Comparison of ENCODE assay signal across 9 cellular contexts in genomic region chr14:50828738-50829471, GRCh38. TPM values are rescaled to one million over a fixed set of nuclear protein-coding genes. Genes with fewer than 3 reads are reported as not detected.
A peak's percentile ranks its signal among the peaks of the same experiment; 100 is the strongest.
DNase-seq lines count a peak whose midpoint lies in the region; ATAC-seq, FAIRE-seq and TF ChIP-seq lines count a peak whose summit lies in the region.
"Had no signal": no experiment of that assay in that cellular context is flagged by ENCODE, and none has a peak within 500 bp of the region (broad histone marks: within the 10 kb centered on the region; RNA-seq: fewer than 3 reads in every experiment).

No MANE protein-coding gene starts in this region.

- no peak for TF ChIP-seq EP300 in A549 (IDR thresholded peaks at IDR 0.05)

- H3K27me3 ChIP-seq in lower lobe of right lung (ENCODE audit: low read depth): no peaks in the 10 kb centered on the region

- POLR2A ChIA-PET in A549 (lab: Yijun Ruan, JAX): interaction anchor here (2.2 kb wide), 1 partner anchor 32 kb away, joined by 6 read pairs; no protein-coding TSS in a partner anchor

- TF ChIP-seq CTCF in A549 (IDR thresholded peaks at IDR 0.05) (no peak), GM12872 (IDR thresholded peaks at IDR 0.05; ENCODE audit: insufficient read depth, low read depth, low read length) (0 out of 3 replicates have a peak, but pooled peaks have one; percentile 8), lower lobe of right lung (IDR thresholded peaks at IDR 0.05) (no peak)

- H3K27me3 Mint-ChIP-seq in activated T-helper 1 cell treated with anti-CD3 and anti-CD28 coated beads, Interleukin-12 subunit alpha, Interleukin-12 subunit beta, Interleukin-2, Interleukin-4 antibody, amounts not matched to agents 30 ng/mL and 10 ng/mL and 1 ng/mL, durations not matched to agents 14 hours and 24 hours and 36 hours (ENCODE audit: insufficient read depth): peaks cover 13% of the 10 kb centered on the region

- no peaks in the 10 kb centered on the region for H3K9me3 Mint-ChIP-seq in activated T-helper 1 cell treated with anti-CD3 and anti-CD28 coated beads, Interleukin-12 subunit alpha, Interleukin-12 subunit beta, Interleukin-2, Interleukin-4 antibody, amounts not matched to agents 30 ng/mL and 10 ng/mL and 1 ng/mL, durations not matched to agents 14 hours and 24 hours and 36 hours

- H3K4me3 ChIP-seq in A549: no peak overlapping the region
- H3K4me3 ChIP-seq in lower lobe of right lung: peak overlapping the region; percentile 75

- H3K4me3 Mint-ChIP-seq in activated T-helper 1 cell treated with anti-CD3 and anti-CD28 coated beads, Interleukin-12 subunit alpha, Interleukin-12 subunit beta, Interleukin-2, Interleukin-4 antibody, amounts not matched to agents 30 ng/mL and 10 ng/mL and 1 ng/mL, durations not matched to agents 14 hours and 24 hours and 36 hours: peak overlapping the region; percentile 91

- H3K9me3 ChIP-seq in A549: no peaks in the 10 kb centered on the region
- H3K9me3 ChIP-seq in lower lobe of right lung: no peaks in the 10 kb centered on the region

- H3K4me2 ChIP-seq in A549: peak overlapping the region; percentile 76

- ATAC-seq in A549 (no peak), lower lobe of right lung (no peak), GM19467 (IDR thresholded peaks at IDR 0.05; ENCODE audit: unreplicated experiment) (no peak)

- no peak for FAIRE-seq in A549 (lab: Jason Lieb, UNC)

- WGBS in A549 (ENCODE audit: missing lambda C conversion rate): 79% methylated on average over 10 of the region's 10 CpGs

- no peaks in the 10 kb centered on the region for H3K36me3 ChIP-seq in lower lobe of right lung

- peak overlapping the region; percentile 32 for H3K27ac Mint-ChIP-seq in activated T-helper 1 cell treated with anti-CD3 and anti-CD28 coated beads, Interleukin-12 subunit alpha, Interleukin-12 subunit beta, Interleukin-2, Interleukin-4 antibody, amounts not matched to agents 30 ng/mL and 10 ng/mL and 1 ng/mL, durations not matched to agents 14 hours and 24 hours and 36 hours

- no peak overlapping the region for H3K27ac ChIP-seq in A549
- H3K27ac ChIP-seq in lower lobe of right lung: no peak overlapping the region

- no peak for TF ChIP-seq POLR2A in A549 (IDR thresholded peaks at IDR 0.05; ENCODE audit: low read length)

- H3K4me1 Mint-ChIP-seq in activated T-helper 1 cell treated with anti-CD3 and anti-CD28 coated beads, Interleukin-12 subunit alpha, Interleukin-12 subunit beta, Interleukin-2, Interleukin-4 antibody, amounts not matched to agents 30 ng/mL and 10 ng/mL and 1 ng/mL, durations not matched to agents 14 hours and 24 hours and 36 hours (ENCODE audit: low read depth): peaks cover 74% of the 10 kb centered on the region

- no peak for TF ChIP-seq RAD21 in A549 (conservative IDR thresholded peaks at IDR 0.05 in 1 of 2, IDR thresholded peaks at IDR 0.05 in 1 of 2)

- H3K36me3 Mint-ChIP-seq in activated T-helper 1 cell treated with anti-CD3 and anti-CD28 coated beads, Interleukin-12 subunit alpha, Interleukin-12 subunit beta, Interleukin-2, Interleukin-4 antibody, amounts not matched to agents 30 ng/mL and 10 ng/mL and 1 ng/mL, durations not matched to agents 14 hours and 24 hours and 36 hours (ENCODE audit: low read depth): peaks cover 33% of the 10 kb centered on the region

- peaks cover 16% of the 10 kb centered on the region; the same call in 2 of the 3 replicates for H3K4me1 ChIP-seq in A549
- peaks cover 28% of the 10 kb centered on the region for H3K4me1 ChIP-seq in lower lobe of right lung

- DNase-seq in A549 (ENCODE audit: low read depth in 1 of 2, low spot score in 1 of 2) (no peak), lower lobe of right lung (no peak), HCEC 1CT (no peak), LoVo (ENCODE audit: low spot score) (no peak)
- DNase-seq in activated T-helper 1 cell treated with anti-CD3 and anti-CD28 coated beads, Interleukin-12 subunit alpha, Interleukin-12 subunit beta, Interleukin-2, Interleukin-4 antibody, amounts not matched to agents 30 ng/mL and 10 ng/mL and 1 ng/mL, durations not matched to agents 14 hours and 24 hours and 36 hours (ENCODE audit: low spot score): no peak
- DNase-seq in stimulated activated CD8-positive, alpha-beta memory T cell treated with anti-CD3 and anti-CD28 coated beads, Interleukin-4, amount 100 ng/mL, for 48 hours: no peak

- intact Hi-C loops in activated T-helper 1 cell treated with anti-CD3 and anti-CD28 coated beads, Interleukin-12 subunit alpha, Interleukin-12 subunit beta, Interleukin-2, Interleukin-4 antibody, amounts not matched to agents 30 ng/mL and 10 ng/mL and 1 ng/mL, durations not matched to agents 14 hours and 24 hours and 36 hours (cut with micrococcal nuclease): loop anchor here (2.0 kb wide), 1 partner anchor 36 kb away; no protein-coding TSS in a partner anchor
- intact Hi-C loops in lower lobe of right lung (cut with DNase I): no loop called here

- CTCF ChIA-PET in A549 (lab: Yijun Ruan, JAX): interaction anchor here (0.8 to 7.9 kb wide), 8 partner anchors 11 to 518 kb away, joined by 3 to 57 read pairs (median 4); no protein-coding TSS in a partner anchor

TF ChIP-seq in A549, 52 proteins besides CTCF, POLR2A, EP300 and RAD21:
- TF ChIP-seq CHD4 (IDR thresholded peaks at IDR 0.05; ENCODE audit: borderline replicate concordance) (no peak), PBX3 (IDR thresholded peaks at IDR 0.05) (no peak), KDM1A (IDR thresholded peaks at IDR 0.05; ENCODE audit: low read depth) (no peak), KDM5A (IDR thresholded peaks at IDR 0.05) (no peak), RARB (CRISPR knock-in tag; IDR thresholded peaks at IDR 0.05) (no peak), ZC3H11A (IDR thresholded peaks at IDR 0.05) (no peak), ZNF302 (CRISPR knock-in tag; IDR thresholded peaks at IDR 0.05) (no peak), HOXB13 (CRISPR knock-in tag; IDR thresholded peaks at IDR 0.05; ENCODE audit: low read depth) (no peak), TP53 (CRISPR knock-in tag; IDR thresholded peaks at IDR 0.05) (no peak), RCOR1 (IDR thresholded peaks at IDR 0.05; ENCODE audit: low read depth, low read length) (no peak)

RNA-seq across cellular contexts. Expression of gene NIN, which starts 2.1 kb away (rescaled TPM):
- polyA plus RNA-seq in A549 (2011; rRNA removed) (19.5 and 20.5 TPM in 2 replicates), A549 (2017; fragmentation: RNase III; extraction: RNeasy Plus Mini Kit Qiagen cat#74134 plus additional on column Dnase treatment) (11.8 to 12.6 TPM (median 12.4 TPM) in 3 replicates)
- 4.2 and 4.9 TPM in 2 replicates for polyA plus RNA-seq in A549 (2012; cell fraction: cytosol; rRNA removed)
- 3.6 and 4.4 TPM in 2 replicates for polyA plus RNA-seq in A549 (2012; cell fraction: nucleus; rRNA removed)
- polyA minus RNA-seq in A549 (2011; rRNA and poly(A)+ RNA removed): 26.9 and 29.5 TPM in 2 replicates
- total RNA-seq in activated T-helper 1 cell treated with anti-CD3 and anti-CD28 coated beads, Interleukin-12 subunit alpha, Interleukin-12 subunit beta, Interleukin-2, Interleukin-4 antibody, amounts not matched to agents 30 ng/mL and 10 ng/mL and 1 ng/mL, durations not matched to agents 14 hours and 24 hours and 36 hours: 39.9 and 43.3 TPM in 2 replicates
- 45.9 TPM for total RNA-seq in lower lobe of right lung

RNA-seq across cellular contexts. Expression of gene ABHD12B, which starts 42.9 kb away (rescaled TPM):
- polyA plus RNA-seq in A549 (2011; rRNA removed) (not detected in 2 replicates), A549 (2017; fragmentation: RNase III; extraction: RNeasy Plus Mini Kit Qiagen cat#74134 plus additional on column Dnase treatment) (not detected in 3 replicates)
- polyA plus RNA-seq in A549 (2012; cell fraction: cytosol; rRNA removed): not detected in 2 replicates
- not detected in 2 replicates for polyA plus RNA-seq in A549 (2012; cell fraction: nucleus; rRNA removed)
- not detected in 2 replicates for polyA minus RNA-seq in A549 (2011; rRNA and poly(A)+ RNA removed)
- total RNA-seq in activated T-helper 1 cell treated with anti-CD3 and anti-CD28 coated beads, Interleukin-12 subunit alpha, Interleukin-12 subunit beta, Interleukin-2, Interleukin-4 antibody, amounts not matched to agents 30 ng/mL and 10 ng/mL and 1 ng/mL, durations not matched to agents 14 hours and 24 hours and 36 hours: not detected in 2 replicates
- not detected for total RNA-seq in lower lobe of right lung
- total RNA-seq: T-helper 1 cell treated with Interleukin-12 subunit alpha and Interleukin-12 subunit beta and Interleukin-4 antibody, amounts not matched to agents 30 ng/mL and 1 ng/mL, for 36 hours had no signal
